ENCODE assay signal across 35 cellular contexts in the genomic region with DNA sequence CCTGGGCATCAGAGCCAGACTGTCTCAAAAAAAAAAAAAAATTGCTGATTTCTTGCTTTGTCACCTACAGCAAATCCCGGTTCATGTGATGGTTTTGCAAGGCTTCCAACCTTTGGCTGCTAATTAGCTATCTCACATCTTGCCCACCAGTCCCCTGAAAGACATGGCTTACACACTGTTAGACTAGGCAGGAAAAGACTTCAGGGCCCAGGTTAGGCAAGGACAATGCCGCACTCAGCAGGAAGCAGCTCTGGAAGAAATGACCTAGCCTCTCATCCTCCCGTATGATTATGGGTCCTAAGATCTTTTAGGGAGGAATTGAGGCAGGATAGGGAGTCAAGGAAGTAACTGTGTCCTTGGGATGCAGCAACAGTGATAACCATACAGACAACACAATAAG. TPM values are rescaled to one million over a fixed set of nuclear protein-coding genes. Genes with fewer than 3 reads are reported as not detected.
"Had no signal": no experiment of that assay in that cellular context is flagged by ENCODE, and none has a peak within 500 bp of the region (broad histone marks: within the 10 kb centered on the region; RNA-seq: fewer than 3 reads in every experiment).

No MANE protein-coding gene starts in this region.

- ATAC-seq: activated CD8-positive, alpha-beta memory T cell treated with anti-CD3 and anti-CD28 coated beads, Interleukin-2, amount 10 ng/mL, durations not matched to agents 7 days and 5 days; activated CD8-positive, alpha-beta T cell treated with anti-CD3 and anti-CD28 coated beads for 36 hours; activated naive CD8-positive, alpha-beta T cell treated with anti-CD3 and anti-CD28 coated beads, Interleukin-2, amount 50 U/mL, for 24 hours had no signal

- H3K9me3 Mint-ChIP-seq: activated CD4-positive, alpha-beta memory T cell treated with anti-CD3 and anti-CD28 coated beads for 36 hours; activated CD8-positive, alpha-beta T cell treated with anti-CD3 and anti-CD28 coated beads for 36 hours; activated naive CD4-positive, alpha-beta T cell treated with anti-CD3 and anti-CD28 coated beads, Interleukin-2, amount 50 U/mL, for 24 hours; activated naive CD8-positive, alpha-beta T cell treated with anti-CD3 and anti-CD28 coated beads, Interleukin-2, amount 10 ng/mL, durations not matched to agents 7 days and 5 days; activated naive CD8-positive, alpha-beta T cell treated with anti-CD3 and anti-CD28 coated beads, Interleukin-2, amount 50 U/mL, for 24 hours; activated T-cell treated with anti-CD3 and anti-CD28 coated beads, Interleukin-2, amount 50 U/mL, for 24 hours; central memory CD8-positive, alpha-beta T cell had no signal

- H3K27ac ChIP-seq: cardiac muscle cell, WERI-Rb-1 had no signal

- H3K4me1 ChIP-seq: ascending aorta had no signal

- H3K27me3 ChIP-seq: ascending aorta, cardiac muscle cell had no signal

- H3K36me3 Mint-ChIP-seq: activated CD4-positive, alpha-beta memory T cell treated with anti-CD3 and anti-CD28 coated beads for 36 hours; activated naive CD8-positive, alpha-beta T cell; brain had no signal

- H3K27ac Mint-ChIP-seq: activated B cell treated with CpG ODN at 0.5 μM for 24 hours; activated CD4-positive, alpha-beta memory T cell treated with anti-CD3 and anti-CD28 coated beads for 36 hours; activated CD4-positive, alpha-beta T cell treated with anti-CD3 and anti-CD28 coated beads, Interleukin-2, amount 10 ng/mL, durations not matched to agents 24 days and 14 days; activated CD8-positive, alpha-beta memory T cell treated with anti-CD3 and anti-CD28 coated beads, Interleukin-2, amount 10 ng/mL, durations not matched to agents 7 days and 5 days; activated CD8-positive, alpha-beta T cell treated with anti-CD3 and anti-CD28 coated beads for 36 hours; activated naive CD4-positive, alpha-beta T cell treated with anti-CD3 and anti-CD28 coated beads, Interleukin-2, amount 10 ng/mL, durations not matched to agents 7 days and 5 days; activated naive CD4-positive, alpha-beta T cell treated with anti-CD3 and anti-CD28 coated beads, Interleukin-2, amount 50 U/mL, for 24 hours; activated naive CD8-positive, alpha-beta T cell; activated naive CD8-positive, alpha-beta T cell treated with anti-CD3 and anti-CD28 coated beads, Interleukin-2, amount 10 ng/mL, durations not matched to agents 7 days and 5 days; activated naive CD8-positive, alpha-beta T cell treated with anti-CD3 and anti-CD28 coated beads, Interleukin-2, amount 50 U/mL, for 24 hours; activated T-cell treated with anti-CD3 and anti-CD28 coated beads, Interleukin-2, amount 50 U/mL, for 24 hours; activated T-helper 2 cell treated with anti-CD3 and anti-CD28 coated beads, Interferon-gamma antibody, Interleukin-2, Interleukin-4, amounts not matched to agents 10 μg/mL and 5 μg/mL and 100 μg/mL, durations not matched to agents 14 hours and 24 hours and 36 hours; T-helper 1 cell treated with Interleukin-12 subunit alpha and Interleukin-12 subunit beta and Interleukin-4 antibody, amounts not matched to agents 30 μg/mL and 1 μg/mL, for 36 hours; T-helper 2 cell treated with Interferon-gamma antibody and Interleukin-4, amounts not matched to agents 5 μg/mL and 100 μg/mL, for 36 hours had no signal

- H3K4me1 Mint-ChIP-seq: brain had no signal

- H3K4me3 ChIP-seq: ascending aorta, cardiac muscle cell had no signal

- DNase-seq: activated B cell treated with CpG ODN at 0.5 μM for 24 hours; activated CD4-positive, alpha-beta memory T cell treated with anti-CD3 and anti-CD28 coated beads for 36 hours; activated CD4-positive, alpha-beta T cell treated with anti-CD3 and anti-CD28 coated beads for 4 hours; activated CD4-positive, alpha-beta T cell treated with anti-CD3 and anti-CD28 coated beads, Interleukin-2, amount 10 ng/mL, durations not matched to agents 24 days and 14 days; activated CD4-positive, alpha-beta T cell treated with anti-CD3 and anti-CD28 coated beads, Interleukin-2, amount 50 U/mL, for 1 hour; activated CD4-positive, alpha-beta T cell treated with anti-CD3 and anti-CD28 coated beads, Interleukin-2, amount 50 U/mL, for 4 hours; activated CD4-positive, CD25-positive, alpha-beta regulatory T cell treated with anti-CD3 and anti-CD28 coated beads, Interleukin-2, amount 50 U/mL, for 72 hours; activated CD8-positive, alpha-beta memory T cell treated with anti-CD3 and anti-CD28 coated beads, Interleukin-2, amount 10 ng/mL, durations not matched to agents 7 days and 5 days; activated CD8-positive, alpha-beta memory T cell treated with anti-CD3 and anti-CD28 coated beads, Interleukin-2, amount 50 U/mL, for 48 hours; activated CD8-positive, alpha-beta T cell treated with anti-CD3 and anti-CD28 coated beads for 36 hours; activated effector memory CD4-positive, alpha-beta T cell treated with Interleukin-2 at 50 U/mL for 16 hours; activated gamma-delta T cell; activated naive CD4-positive, alpha-beta T cell treated with anti-CD3 and anti-CD28 coated beads, Interleukin-2, amount 10 ng/mL, durations not matched to agents 7 days and 5 days; activated naive CD4-positive, alpha-beta T cell treated with Interleukin-2 at 50 U/mL for 16 hours; activated naive CD8-positive, alpha-beta T cell treated with anti-CD3 and anti-CD28 coated beads, Interleukin-2, amount 10 ng/mL, durations not matched to agents 7 days and 5 days; activated naive CD8-positive, alpha-beta T cell treated with anti-CD3 and anti-CD28 coated beads, Interleukin-2, amount 50 U/mL, for 24 hours; activated T-cell treated with anti-CD3 and anti-CD28 coated beads, Interleukin-2, amount 50 U/mL, for 24 hours; activated T-cell treated with anti-CD3 and anti-CD28 coated beads, Interleukin-2, amount 50 U/mL, for 48 hours; amygdala; anterior cingulate cortex; caudate nucleus; cerebellar nuclear complex; T-helper 1 cell; T-helper 2 cell; T-helper 9 cell; WERI-Rb-1 had no signal

- H3K27me3 Mint-ChIP-seq: activated B cell treated with CpG ODN at 0.5 μM for 24 hours; activated CD4-positive, alpha-beta memory T cell treated with anti-CD3 and anti-CD28 coated beads for 36 hours; activated CD4-positive, alpha-beta T cell treated with anti-CD3 and anti-CD28 coated beads, Interleukin-2, amount 10 ng/mL, durations not matched to agents 24 days and 14 days; activated CD8-positive, alpha-beta T cell treated with anti-CD3 and anti-CD28 coated beads for 36 hours; activated naive CD4-positive, alpha-beta T cell treated with anti-CD3 and anti-CD28 coated beads, Interleukin-2, amount 50 U/mL, for 24 hours; activated naive CD8-positive, alpha-beta T cell; activated naive CD8-positive, alpha-beta T cell treated with anti-CD3 and anti-CD28 coated beads, Interleukin-2, amount 10 ng/mL, durations not matched to agents 7 days and 5 days; activated naive CD8-positive, alpha-beta T cell treated with anti-CD3 and anti-CD28 coated beads, Interleukin-2, amount 50 U/mL, for 24 hours; activated T-cell treated with anti-CD3 and anti-CD28 coated beads, Interleukin-2, amount 50 U/mL, for 24 hours; central memory CD8-positive, alpha-beta T cell had no signal

- H3K4me3 Mint-ChIP-seq: activated B cell treated with CpG ODN at 0.5 μM for 24 hours; activated CD4-positive, alpha-beta memory T cell treated with anti-CD3 and anti-CD28 coated beads for 36 hours; activated CD4-positive, alpha-beta T cell treated with anti-CD3 and anti-CD28 coated beads, Interleukin-2, amount 10 ng/mL, durations not matched to agents 24 days and 14 days; activated CD8-positive, alpha-beta memory T cell treated with anti-CD3 and anti-CD28 coated beads, Interleukin-2, amount 10 ng/mL, durations not matched to agents 7 days and 5 days; activated CD8-positive, alpha-beta T cell treated with anti-CD3 and anti-CD28 coated beads for 36 hours; activated naive CD4-positive, alpha-beta T cell treated with anti-CD3 and anti-CD28 coated beads, Interleukin-2, amount 10 ng/mL, durations not matched to agents 7 days and 5 days; activated naive CD4-positive, alpha-beta T cell treated with anti-CD3 and anti-CD28 coated beads, Interleukin-2, amount 50 U/mL, for 24 hours; activated naive CD8-positive, alpha-beta T cell; activated naive CD8-positive, alpha-beta T cell treated with anti-CD3 and anti-CD28 coated beads, Interleukin-2, amount 10 ng/mL, durations not matched to agents 7 days and 5 days; activated naive CD8-positive, alpha-beta T cell treated with anti-CD3 and anti-CD28 coated beads, Interleukin-2, amount 50 U/mL, for 24 hours; activated T-cell treated with anti-CD3 and anti-CD28 coated beads, Interleukin-2, amount 50 U/mL, for 24 hours; central memory CD8-positive, alpha-beta T cell; T-helper 1 cell treated with Interleukin-12 subunit alpha and Interleukin-12 subunit beta and Interleukin-4 antibody, amounts not matched to agents 30 μg/mL and 1 μg/mL, for 36 hours; T-helper 2 cell treated with Interferon-gamma antibody and Interleukin-4, amounts not matched to agents 5 μg/mL and 100 μg/mL, for 36 hours had no signal

- H3K36me3 ChIP-seq: ascending aorta, cardiac muscle cell, WERI-Rb-1 had no signal

RNA-seq across cellular contexts. Expression of a gene that starts 40.4 kb away (rescaled TPM):
- total RNA-seq: activated CD4-positive, alpha-beta T cell treated with anti-CD3 and anti-CD28 coated beads, Interleukin-2, amount 10 ng/mL, durations not matched to agents 24 days and 14 days; activated CD8-positive, alpha-beta memory T cell treated with anti-CD3 and anti-CD28 coated beads, Interleukin-2, amount 10 ng/mL, durations not matched to agents 7 days and 5 days; activated CD8-positive, alpha-beta T cell treated with anti-CD3 and anti-CD28 coated beads for 36 hours; activated T-helper 2 cell treated with anti-CD3 and anti-CD28 coated beads, Interferon-gamma antibody, Interleukin-2, Interleukin-4, amounts not matched to agents 10 μg/mL and 5 μg/mL and 100 μg/mL, durations not matched to agents 14 hours and 24 hours and 36 hours; ascending aorta had no signal
- polyA plus RNA-seq: cardiac muscle cell had no signal
